Comparison of ENCODE assay signal across 31 cellular contexts in genomic region chr2:19857806-19858205, GRCh38. TPM values are rescaled to one million over a fixed set of nuclear protein-coding genes. Genes with fewer than 3 reads are reported as not detected.
DNase-seq lines count a peak whose midpoint lies in the region; ATAC-seq and TF ChIP-seq lines count a peak whose summit lies in the region.
"Had no signal": no experiment of that assay in that cellular context is flagged by ENCODE, and none has a peak within 500 bp of the region (broad histone marks: within the 10 kb centered on the region; RNA-seq: fewer than 3 reads in every experiment).

No MANE protein-coding gene starts in this region.

- H3K36me3 ChIP-seq in HEK293 (ENCODE audit: control insufficient read depth in 2 of 2, insufficient read depth in 1 of 2, low read length in 2 of 2) (no peaks in the 10 kb centered on the region), aorta (ENCODE audit: control insufficient read depth in 1 of 2, insufficient read depth in 2 of 2, low read length in 1 of 2) (no peaks in the 10 kb centered on the region)
- H3K36me3 ChIP-seq: brain microvascular endothelial cell, lower lobe of right lung, ovary, WERI-Rb-1 had no signal

- TF ChIP-seq CTCF in HEK293 (tag by site-specific recombination; IDR thresholded peaks at IDR 0.05) (no peak), progenitor cell of endocrine pancreas (IDR thresholded peaks at IDR 0.05; ENCODE audit: unreplicated experiment) (no peak)

- intact Hi-C loops in aorta (cut with DNase I) = loop anchor here (5.0 to 10.0 kb wide), 7 partner anchors 56 to 303 kb away; no protein-coding TSS in a partner anchor

- H3K27ac Mint-ChIP-seq in progenitor cell of endocrine pancreas = no peak overlapping the region
- H3K27ac Mint-ChIP-seq: activated CD4-positive, alpha-beta T cell treated with anti-CD3 and anti-CD28 coated beads, Interleukin-2, amount 10 ng/mL, durations not matched to agents 7 days and 5 days; activated CD8-positive, alpha-beta memory T cell treated with anti-CD3 and anti-CD28 coated beads, Interleukin-2, amount 10 ng/mL, durations not matched to agents 7 days and 5 days; nephron progenitor cell; T-helper 17 cell had no signal

- H3K27ac ChIP-seq in HEK293 (ENCODE audit: extremely low read depth, low read depth, low read length) (no peak overlapping the region), aorta (ENCODE audit: low read depth in 1 of 2, low read length in 2 of 2) (peak overlapping the region; percentile 86 to 98)
- H3K27ac ChIP-seq: brain microvascular endothelial cell, epithelial cell of prostate, lower lobe of right lung, ovary, WERI-Rb-1 had no signal

- H3K36me3 Mint-ChIP-seq in progenitor cell of endocrine pancreas (ENCODE audit: insufficient read depth) = no peaks in the 10 kb centered on the region
- H3K36me3 Mint-ChIP-seq: activated CD8-positive, alpha-beta memory T cell treated with anti-CD3 and anti-CD28 coated beads, Interleukin-2, amount 10 ng/mL, durations not matched to agents 7 days and 5 days had no signal

- CTCF ChIA-PET in HEK293 (lab: Yijun Ruan, JAX) = no interaction called here

- DNase-seq in RPMI7951 (ENCODE audit: low read depth) = peak; percentile 82
- DNase-seq in iPS-NIHi11 (ENCODE audit: low spot score) = peak; percentile 20
- no peak for DNase-seq in aorta
- DNase-seq in LoVo (ENCODE audit: low spot score) = no peak
- no peak for DNase-seq in progenitor cell of endocrine pancreas (ENCODE audit: low spot score, unreplicated experiment)
- DNase-seq: activated CD4-positive, alpha-beta T cell treated with anti-CD3 and anti-CD28 coated beads, Interleukin-2, amount 10 ng/mL, durations not matched to agents 7 days and 5 days; activated CD8-positive, alpha-beta memory T cell treated with anti-CD3 and anti-CD28 coated beads, Interleukin-2, amount 10 ng/mL, durations not matched to agents 7 days and 5 days; activated T-cell treated with anti-CD3 and anti-CD28 coated beads, Interleukin-2, amount 50 U/mL, for 48 hours; brain microvascular endothelial cell; Calu3; DND-41; effector CD4-positive, alpha-beta T cell; lower lobe of right lung; mucosa of descending colon; NCI-H1417; NCI-H2029 treated with DMSO at 0.1 percent for 48 hours; NCI-H226; NCI-H748 treated with DMSO at 0.1 percent for 48 hours; nephron progenitor cell; ovary; retina; stimulated activated CD4-positive, alpha-beta T cell treated with anti-CD3 and anti-CD28 coated beads, Interleukin-2, amount 100 ng/mL, for 24 hours; substantia nigra; T-helper 17 cell; WERI-Rb-1 had no signal

- POLR2A ChIA-PET in HEK293 (lab: Yijun Ruan, JAX) = no interaction called here

- no peaks in the 10 kb centered on the region for H3K9me3 Mint-ChIP-seq in progenitor cell of endocrine pancreas (ENCODE audit: low read depth)
- H3K9me3 Mint-ChIP-seq: activated CD4-positive, alpha-beta T cell treated with anti-CD3 and anti-CD28 coated beads, Interleukin-2, amount 10 ng/mL, durations not matched to agents 7 days and 5 days; nephron progenitor cell had no signal

- WGBS in aorta, 2 donors = 29 to 55% methylated on average over 15 of the region's 15 CpGs

- no peak for ATAC-seq in aorta (ENCODE audit: low FRiP score)
- no peak for ATAC-seq in GM19455 (IDR thresholded peaks at IDR 0.05; ENCODE audit: unreplicated experiment)
- ATAC-seq: activated CD8-positive, alpha-beta memory T cell treated with anti-CD3 and anti-CD28 coated beads, Interleukin-2, amount 10 ng/mL, durations not matched to agents 7 days and 5 days; GM12878; lower lobe of right lung; mucosa of descending colon; SK-N-SH treated with all-trans-retinoic acid at 6 μM for 48 hours; T-helper 17 cell had no signal

- peaks cover 6% of the 10 kb centered on the region for H3K27me3 Mint-ChIP-seq in progenitor cell of endocrine pancreas

- H3K27me3 ChIP-seq in aorta (ENCODE audit: control insufficient read depth in 1 of 2, insufficient read depth in 2 of 2, low read length in 1 of 2) = no peaks in the 10 kb centered on the region
- H3K27me3 ChIP-seq: brain microvascular endothelial cell, ovary had no signal

- peaks cover 15% of the 10 kb centered on the region for H3K4me1 Mint-ChIP-seq in progenitor cell of endocrine pancreas (ENCODE audit: low read depth)
- H3K4me1 Mint-ChIP-seq: activated CD4-positive, alpha-beta T cell treated with anti-CD3 and anti-CD28 coated beads, Interleukin-2, amount 10 ng/mL, durations not matched to agents 7 days and 5 days; activated CD8-positive, alpha-beta memory T cell treated with anti-CD3 and anti-CD28 coated beads, Interleukin-2, amount 10 ng/mL, durations not matched to agents 7 days and 5 days had no signal

- no peak overlapping the region for H3K4me3 Mint-ChIP-seq in progenitor cell of endocrine pancreas (ENCODE audit: low read depth)
- H3K4me3 Mint-ChIP-seq: activated CD4-positive, alpha-beta T cell treated with anti-CD3 and anti-CD28 coated beads, Interleukin-2, amount 10 ng/mL, durations not matched to agents 7 days and 5 days; activated CD8-positive, alpha-beta memory T cell treated with anti-CD3 and anti-CD28 coated beads, Interleukin-2, amount 10 ng/mL, durations not matched to agents 7 days and 5 days; nephron progenitor cell; T-helper 17 cell had no signal

- H3K9me3 ChIP-seq in HEK293 (ENCODE audit: control insufficient read depth, insufficient read depth, low read depth, low read length) = no peaks in the 10 kb centered on the region
- H3K9me3 ChIP-seq in aorta (ENCODE audit: control insufficient read depth, low read length) = no peaks in the 10 kb centered on the region
- H3K9me3 ChIP-seq: lower lobe of right lung, mucosa of descending colon, ovary had no signal

- H3K4me3 ChIP-seq in HEK293 (ENCODE audit: low read depth, low read length) = no peak overlapping the region
- no peak overlapping the region for H3K4me3 ChIP-seq in aorta (ENCODE audit: low read length in 2 of 2)
- H3K4me3 ChIP-seq: GM12878, lower lobe of right lung, mucosa of descending colon, ovary, smooth muscle cell had no signal

- no peaks in the 10 kb centered on the region for H3K4me1 ChIP-seq in HEK293 (ENCODE audit: control insufficient read depth, insufficient read depth, low read length)
- no peaks in the 10 kb centered on the region for H3K4me1 ChIP-seq in aorta (ENCODE audit: control insufficient read depth in 1 of 2, insufficient read depth in 2 of 2, low read length in 2 of 2)
- H3K4me1 ChIP-seq: lower lobe of right lung had no signal

TF ChIP-seq in HEK293, 187 proteins besides CTCF, POLR2A, EP300 and RAD21:
- TF ChIP-seq, protein P1, sequence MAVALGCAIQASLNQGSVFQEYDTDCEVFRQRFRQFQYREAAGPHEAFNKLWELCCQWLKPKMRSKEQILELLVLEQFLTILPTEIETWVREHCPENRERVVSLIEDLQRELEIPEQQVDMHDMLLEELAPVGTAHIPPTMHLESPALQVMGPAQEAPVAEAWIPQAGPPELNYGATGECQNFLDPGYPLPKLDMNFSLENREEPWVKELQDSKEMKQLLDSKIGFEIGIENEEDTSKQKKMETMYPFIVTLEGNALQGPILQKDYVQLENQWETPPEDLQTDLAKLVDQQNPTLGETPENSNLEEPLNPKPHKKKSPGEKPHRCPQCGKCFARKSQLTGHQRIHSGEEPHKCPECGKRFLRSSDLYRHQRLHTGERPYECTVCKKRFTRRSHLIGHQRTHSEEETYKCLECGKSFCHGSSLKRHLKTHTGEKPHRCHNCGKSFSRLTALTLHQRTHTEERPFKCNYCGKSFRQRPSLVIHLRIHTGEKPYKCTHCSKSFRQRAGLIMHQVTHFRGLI (tag by site-specific recombination; IDR thresholded peaks at IDR 0.05) = no peak
- TF ChIP-seq ZFP41 (tag by site-specific recombination; IDR thresholded peaks at IDR 0.05; ENCODE audit: borderline replicate concordance) (no peak), SCRT2 (tag by site-specific recombination; IDR thresholded peaks at IDR 0.05) (peak; percentile 74)
- TF ChIP-seq, protein P2, sequence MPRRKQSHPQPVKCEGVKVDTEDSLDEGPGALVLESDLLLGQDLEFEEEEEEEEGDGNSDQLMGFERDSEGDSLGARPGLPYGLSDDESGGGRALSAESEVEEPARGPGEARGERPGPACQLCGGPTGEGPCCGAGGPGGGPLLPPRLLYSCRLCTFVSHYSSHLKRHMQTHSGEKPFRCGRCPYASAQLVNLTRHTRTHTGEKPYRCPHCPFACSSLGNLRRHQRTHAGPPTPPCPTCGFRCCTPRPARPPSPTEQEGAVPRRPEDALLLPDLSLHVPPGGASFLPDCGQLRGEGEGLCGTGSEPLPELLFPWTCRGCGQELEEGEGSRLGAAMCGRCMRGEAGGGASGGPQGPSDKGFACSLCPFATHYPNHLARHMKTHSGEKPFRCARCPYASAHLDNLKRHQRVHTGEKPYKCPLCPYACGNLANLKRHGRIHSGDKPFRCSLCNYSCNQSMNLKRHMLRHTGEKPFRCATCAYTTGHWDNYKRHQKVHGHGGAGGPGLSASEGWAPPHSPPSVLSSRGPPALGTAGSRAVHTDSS (tag by site-specific recombination; IDR thresholded peaks at IDR 0.05) = no peak
TF ChIP-seq in HEK293: peak in this region for 1.

RNA-seq across cellular contexts. Expression of gene TTC32, which starts 44.0 kb away (rescaled TPM):
- 13.0 and 18.0 TPM in 2 replicates for total RNA-seq in RPMI7951 (2014; rRNA removed; shearing (Covaris generic))
- total RNA-seq in aorta = 10 to 100 TPM; 11.4 to 17.9 TPM
- 10 to 100 TPM in 1 of 2 donors, 1 to 10 TPM in 1; 2.8 to 33.9 TPM for polyA plus RNA-seq in aorta
- 13.2 and 15.6 TPM in 2 replicates for total RNA-seq in progenitor cell of endocrine pancreas

Comparison
In these comparisons a context has a peak if more than half of its experiments do, and no peak if none do; other contexts are left out.
1. DNase-seq: peak in RPMI7951 (single experiment) and iPS-NIHi11 (single experiment); none in aorta (0 of 2), LoVo (single experiment) and progenitor cell of endocrine pancreas (single experiment).